Comparison of ENCODE assay signal across 5 cellular contexts in genomic region chr15:81050259-81050658, GRCh38.
"Had no signal": no experiment of that assay in that cellular context is flagged by ENCODE, and none has a peak within 500 bp of the region (broad histone marks: within the 10 kb centered on the region; RNA-seq: fewer than 3 reads in every experiment).

No MANE protein-coding gene starts in this region.

- ATAC-seq: GM23338, HCT116 had no signal

- H3K27ac Mint-ChIP-seq: GM23338, H9 had no signal

- H3K9me3 Mint-ChIP-seq: GM23338, H9 had no signal

- H3K4me1 Mint-ChIP-seq: GM23338 had no signal

- H3K4me3 Mint-ChIP-seq: GM23338, H9 had no signal

- DNase-seq: H9, IMR-90, KBM-7 had no signal

- H3K4me3 ChIP-seq: GM23338 had no signal
